In genomic region chr17:27921077-27921476, GRCh38 we compare ENCODE assay signal across 27 cellular contexts.
"Had no signal": no experiment of that assay in that cellular context is flagged by ENCODE, and none has a peak within 500 bp of the region (broad histone marks: within the 10 kb centered on the region; RNA-seq: fewer than 3 reads in every experiment).

No MANE protein-coding gene starts in this region.

- H3K36me3 ChIP-seq: adrenal gland, colonic mucosa, esophagus squamous epithelium, gastroesophageal sphincter had no signal

- ATAC-seq: activated CD4-positive, alpha-beta T cell treated with anti-CD3 and anti-CD28 coated beads for 36 hours; activated CD8-positive, alpha-beta memory T cell treated with anti-CD3 and anti-CD28 coated beads, Interleukin-2, amount 10 ng/mL, durations not matched to agents 7 days and 5 days; activated CD8-positive, alpha-beta T cell treated with anti-CD3 and anti-CD28 coated beads, Interleukin-2, amount 10 ng/mL, durations not matched to agents 7 days and 5 days; activated naive CD8-positive, alpha-beta T cell treated with anti-CD3 and anti-CD28 coated beads, Interleukin-2, amount 50 U/mL, for 24 hours; body of pancreas; gastroesophageal sphincter had no signal

- H3K27ac ChIP-seq: body of pancreas, colonic mucosa, epithelial cell of prostate, esophagus squamous epithelium, gastroesophageal sphincter had no signal

- H3K27me3 ChIP-seq: adrenal gland, body of pancreas, colonic mucosa had no signal

- H3K9me3 ChIP-seq: adrenal gland, body of pancreas, colonic mucosa, esophagus squamous epithelium had no signal

- H3K4me1 ChIP-seq: body of pancreas, colonic mucosa, gastroesophageal sphincter had no signal

- DNase-seq: activated CD4-positive, alpha-beta memory T cell treated with anti-CD3 and anti-CD28 coated beads for 36 hours; activated CD4-positive, alpha-beta T cell treated with anti-CD3 and anti-CD28 coated beads for 36 hours; activated CD4-positive, alpha-beta T cell treated with anti-CD3 and anti-CD28 coated beads, Interleukin-2, amount 10 ng/mL, durations not matched to agents 24 days and 14 days; activated CD4-positive, CD25-positive, alpha-beta regulatory T cell; activated CD4-positive, CD25-positive, alpha-beta regulatory T cell treated with anti-CD3 and anti-CD28 coated beads, Interleukin-2, amount 50 U/mL, for 72 hours; activated CD8-positive, alpha-beta memory T cell treated with anti-CD3 and anti-CD28 coated beads, Interleukin-2, amount 10 ng/mL, durations not matched to agents 7 days and 5 days; activated CD8-positive, alpha-beta memory T cell treated with anti-CD3 and anti-CD28 coated beads, Interleukin-2, amount 50 U/mL, for 4 hours; activated CD8-positive, alpha-beta T cell treated with anti-CD3 and anti-CD28 coated beads, Interleukin-2, amount 10 ng/mL, durations not matched to agents 7 days and 5 days; activated effector memory CD4-positive, alpha-beta T cell treated with anti-CD3 and anti-CD28 coated beads, Interleukin-2, amount 50 U/mL, for 16 hours; activated naive CD4-positive, alpha-beta T cell treated with anti-CD3 and anti-CD28 coated beads for 36 hours; activated naive CD8-positive, alpha-beta T cell treated with anti-CD3 and anti-CD28 coated beads for 36 hours; activated naive CD8-positive, alpha-beta T cell treated with anti-CD3 and anti-CD28 coated beads, Interleukin-2, amount 50 U/mL, for 24 hours; activated T-cell treated with anti-CD3 and anti-CD28 coated beads, Interleukin-2, amount 50 U/mL, for 1 hour; activated T-cell treated with anti-CD3 and anti-CD28 coated beads, Interleukin-2, amount 50 U/mL, for 48 hours; amygdala; aorta; body of pancreas; central memory CD4-positive, alpha-beta T cell; cerebellar nuclear complex; colonic mucosa; effector CD8-positive, alpha-beta T cell; esophagus squamous epithelium; foreskin melanocyte; T-helper 2 cell had no signal

- H3K4me3 ChIP-seq: adrenal gland, body of pancreas, colonic mucosa, esophagus squamous epithelium, gastroesophageal sphincter had no signal
